15 cellular contexts compared by ENCODE assay signal in genomic region chr7:143711727-143712324, GRCh38. TPM values are rescaled to one million over a fixed set of nuclear protein-coding genes. Genes with fewer than 3 reads are reported as not detected.
DNase-seq lines count a peak whose midpoint lies in the region; ATAC-seq, FAIRE-seq and TF ChIP-seq lines count a peak whose summit lies in the region.
"Not testable (repeated sequence)": the region's sequence is repeated elsewhere in the genome, so short reads cannot be mapped to it uniquely, and the experiment has no call there.
"Had no signal": no experiment of that assay in that cellular context is flagged by ENCODE, and none has a peak within 500 bp of the region (broad histone marks: within the 10 kb centered on the region; RNA-seq: fewer than 3 reads in every experiment).

No MANE protein-coding gene starts in this region.

- ATAC-seq in A549 (peak; percentile 47 to 59; a peak in 4 of 6 replicates), HCT116 (peak; percentile 38), SK-N-SH treated with all-trans-retinoic acid at 6 μM for 48 hours (peak; percentile 42), left colon (peak; percentile 85), lower lobe of right lung (peak; percentile 61 to 64), upper lobe of right lung (peak; percentile 56)

- H3K36me3 ChIP-seq in HCT116 (ENCODE audit: control insufficient read depth in 1 of 2, insufficient read depth in 2 of 2, low read length in 2 of 2); PC-9 (ENCODE audit: low read depth); endothelial cell of umbilical vein (ENCODE audit: control insufficient read depth in 2 of 2, extremely low read depth in 1 of 2, insufficient read depth in 2 of 2, low read length in 2 of 2); lower lobe of right lung; upper lobe of right lung: not testable (repeated sequence)

- not testable (repeated sequence) for H3K4me3 ChIP-seq in A549; HCT116 (replicated peaks in 1 of 2; ENCODE audit: low read depth in 1 of 2, low read length in 2 of 2); endothelial cell of umbilical vein (replicated peaks in 1 of 3; ENCODE audit: insufficient read depth in 1 of 3, low read depth in 1 of 3, low read length in 3 of 3); lower lobe of right lung; upper lobe of right lung
- peak overlapping the region; percentile 41; the same call in 1 of the 2 replicates for H3K4me3 ChIP-seq in PC-9

- H3F3A ChIP-seq in PC-9 (ENCODE audit: insufficient read depth, low read depth), result not testable (repeated sequence)

- not testable (repeated sequence) for H3K79me2 ChIP-seq in HCT116 (ENCODE audit: insufficient read depth, low read length); PC-9 (ENCODE audit: low read depth); endothelial cell of umbilical vein (ENCODE audit: control insufficient read depth, insufficient read depth, low read length)

- WGBS in A549 (ENCODE audit: missing lambda C conversion rate), result no CpG with 5 or more reads among the region's 4 CpGs

- dilution Hi-C loops in endothelial cell of umbilical vein (cut with MboI; ENCODE audit: extremely low pct_ligation_motif_present, low sequenced_read_pairs), result not testable (repeated sequence)

- not testable (repeated sequence) for H3K9me1 ChIP-seq in endothelial cell of umbilical vein (replicated peaks; ENCODE audit: control insufficient read depth, extremely low read depth, insufficient read depth, low read length)

- not testable (repeated sequence) for FAIRE-seq in A549 (lab: Jason Lieb, UNC); endothelial cell of umbilical vein (lab: Jason Lieb, UNC)

- not testable (repeated sequence) for H3K9me3 ChIP-seq in A549; HCT116 (ENCODE audit: control insufficient read depth in 1 of 2, insufficient read depth in 1 of 2, low read depth in 1 of 2, low read length in 2 of 2); PC-9 (ENCODE audit: insufficient read depth, low read depth); endothelial cell of umbilical vein (replicated peaks; ENCODE audit: control insufficient read depth, insufficient read depth, low read length); lower lobe of right lung; upper lobe of right lung

- CTCF ChIA-PET in A549 (lab: Yijun Ruan, JAX); HCT116 (lab: Charles Lee); PC-9 (lab: Charles Lee); endothelial cell of umbilical vein (lab: Charles Lee): not testable (repeated sequence)

- TF ChIP-seq RAD21 in A549 (conservative IDR thresholded peaks at IDR 0.05 in 1 of 2, IDR thresholded peaks at IDR 0.05 in 1 of 2); HCT116 (IDR thresholded peaks at IDR 0.05; ENCODE audit: low read depth): not testable (repeated sequence)

- not testable (repeated sequence) for H2AFZ ChIP-seq in HCT116 (ENCODE audit: low read depth, low read length, poor library complexity, severe bottlenecking); PC-9; endothelial cell of umbilical vein (ENCODE audit: low read depth, low read length)

- not testable (repeated sequence) for BruUV-seq in HCT116 (replicated peaks; lab: Mats Ljungman, UMichigan); PC-9 (replicated peaks; lab: Mats Ljungman, UMichigan)
- BruUV-seq in endothelial cell of umbilical vein (replicated peaks; lab: Mats Ljungman, UMichigan), result TSS peak; percentile 83

- not testable (repeated sequence) for TF ChIP-seq EP300 in A549 (IDR thresholded peaks at IDR 0.05)

- TF ChIP-seq CTCF in A549 (IDR thresholded peaks at IDR 0.05); HCT116 (IDR thresholded peaks at IDR 0.05 in 2 of 3, conservative IDR thresholded peaks at IDR 0.05 in 1 of 3; ENCODE audit: borderline replicate concordance in 1 of 3, insufficient read depth in 1 of 3, low read depth in 2 of 3, low read length in 2 of 3); PC-9 (conservative IDR thresholded peaks at IDR 0.05); endothelial cell of umbilical vein (IDR thresholded peaks at IDR 0.05; ENCODE audit: extremely low read depth in 1 of 2, insufficient read depth in 1 of 2, low read depth in 1 of 2, low read length in 2 of 2); lower lobe of right lung (IDR thresholded peaks at IDR 0.05); upper lobe of right lung (IDR thresholded peaks at IDR 0.05): not testable (repeated sequence)

- H3K9ac ChIP-seq in HCT116 (ENCODE audit: low read length); endothelial cell of umbilical vein (replicated peaks; ENCODE audit: extremely low read depth, insufficient read depth, low read length): not testable (repeated sequence)

- not testable (repeated sequence) for H3K27ac ChIP-seq in A549; HCT116 (ENCODE audit: low read depth, low read length); lower lobe of right lung; upper lobe of right lung
- H3K27ac ChIP-seq in PC-9 (peak overlapping the region; percentile 94), endothelial cell of umbilical vein (ENCODE audit: insufficient read depth, low read depth, low read length) (peak overlapping the region; percentile 41)

- not testable (repeated sequence) for TF ChIP-seq POLR2A in A549 (IDR thresholded peaks at IDR 0.05; ENCODE audit: low read length); HCT116 (IDR thresholded peaks at IDR 0.05; ENCODE audit: borderline replicate concordance, extremely low read depth, insufficient read depth, insufficient read length); endothelial cell of umbilical vein (IDR thresholded peaks at IDR 0.05; ENCODE audit: low read depth, low read length)

- DNase-seq in A549 (ENCODE audit: low read depth in 1 of 2, low spot score in 1 of 2); HCT116 (ENCODE audit: low read depth, low spot score); PC-9; endothelial cell of umbilical vein (ENCODE audit: low read depth, low spot score); left colon; lower lobe of right lung; upper lobe of right lung: not testable (repeated sequence)

- H4K20me1 ChIP-seq in HCT116 (ENCODE audit: insufficient read depth); PC-9 (ENCODE audit: insufficient read depth); endothelial cell of umbilical vein (replicated peaks; ENCODE audit: control insufficient read depth, extremely low read depth, insufficient read depth, low read length): not testable (repeated sequence)

- intact Hi-C loops in HCT116 (cut with micrococcal nuclease); PC-9 (cut with micrococcal nuclease; ENCODE audit: unreplicated experiment); endothelial cell of umbilical vein (cut with micrococcal nuclease); left colon (cut with DNase I, micrococcal nuclease); lower lobe of right lung (cut with DNase I); upper lobe of right lung (cut with DNase I): not testable (repeated sequence)

- not testable (repeated sequence) for H3K4me2 ChIP-seq in A549; HCT116 (ENCODE audit: low read length); endothelial cell of umbilical vein (ENCODE audit: insufficient read depth, low read length)
- H3K4me2 ChIP-seq in PC-9, result peak overlapping the region; percentile 74

- POLR2A ChIA-PET in A549 (lab: Yijun Ruan, JAX); HCT116 (lab: Charles Lee); PC-9 (lab: Charles Lee; ENCODE audit: unreplicated experiment); endothelial cell of umbilical vein (lab: Charles Lee): not testable (repeated sequence)

- H3K9me2 ChIP-seq in HCT116 (ENCODE audit: insufficient read depth); PC-9 (ENCODE audit: insufficient read depth): not testable (repeated sequence)

- not testable (repeated sequence) for H3K4me1 ChIP-seq in A549; HCT116 (ENCODE audit: control insufficient read depth in 1 of 2, insufficient read depth in 2 of 2, low read length in 2 of 2); PC-9 (replicated peaks; ENCODE audit: insufficient read depth); endothelial cell of umbilical vein (ENCODE audit: control insufficient read depth, extremely low read depth, insufficient read depth, low read length); lower lobe of right lung; upper lobe of right lung

- RAD21 ChIA-PET in HCT116 (lab: Charles Lee; ENCODE audit: low non-redundant PET in 1 of 2, low total read pairs in 2 of 2, uncharacterized antibody in 2 of 2, unreplicated experiment in 2 of 2), result not testable (repeated sequence)

- H3K27me3 ChIP-seq in HCT116 (ENCODE audit: insufficient read depth, low read length); PC-9 (ENCODE audit: insufficient read depth, low read depth); endothelial cell of umbilical vein (ENCODE audit: control insufficient read depth in 2 of 2, insufficient read depth in 2 of 2, low read length in 2 of 2); lower lobe of right lung (ENCODE audit: low read depth); upper lobe of right lung: not testable (repeated sequence)

RNA-seq across cellular contexts. Expression of gene CTAGE6, which starts 45.7 kb away (rescaled TPM):
- polyA plus RNA-seq in A549 (2011; rRNA removed) (not detected in 2 replicates), A549 (2017; fragmentation: RNase III; extraction: RNeasy Plus Mini Kit Qiagen cat#74134 plus additional on column Dnase treatment) (not detected in 3 replicates), endothelial cell of umbilical vein (not detected in 2 replicates)
- not detected in 2 replicates for polyA plus RNA-seq in A549 (2012; cell fraction: cytosol; rRNA removed)
- polyA plus RNA-seq in A549 (2012; cell fraction: nucleus; rRNA removed), result 0.07 TPM in 1 of 2 replicates, not detected in the other
- not detected in 2 replicates for polyA minus RNA-seq in A549 (2011; rRNA and poly(A)+ RNA removed)
- total RNA-seq in HCT116 (2021; ENCODE audit: unreplicated experiment) (not detected), PC-9 (2021) (0.90 TPM in 1 of 2 replicates, not detected in the other), endothelial cell of umbilical vein (0.40 TPM in 1 of 2 replicates, not detected in the other), left colon (under 1 TPM in 1 of 2 donors, not detected in 1; 0.22 TPM), lower lobe of right lung (0.44 TPM), upper lobe of right lung (0.52 TPM)
- polyA plus RNA-seq in HCT116 (2012), result not detected in 2 replicates
- polyA plus RNA-seq in endothelial cell of umbilical vein (2011; cell fraction: cytosol; rRNA removed), result 0.03 and 0.04 TPM in 2 replicates
- polyA plus RNA-seq in endothelial cell of umbilical vein (2011; cell fraction: nucleus; rRNA removed), result 1.1 and 1.2 TPM in 2 replicates
- polyA plus RNA-seq in endothelial cell of umbilical vein (2012), result 0.25 TPM in 1 of 2 replicates, not detected in the other
- polyA minus RNA-seq in endothelial cell of umbilical vein, result 1.0 TPM in 1 of 2 replicates, not detected in the other
- not detected for polyA minus RNA-seq in endothelial cell of umbilical vein (2011; cell fraction: cytosol; rRNA and poly(A)+ RNA removed)
- 5.0 and 7.0 TPM in 2 replicates for polyA minus RNA-seq in endothelial cell of umbilical vein (2011; cell fraction: nucleus; rRNA and poly(A)+ RNA removed)
- total RNA-seq: A172, Daoy, G401, GM12878 had no signal
- polyA plus RNA-seq: AG04450; CD14-positive monocyte; CD8-positive, alpha-beta memory T cell had no signal
